Comparison of ENCODE assay signal across 14 cellular contexts in the genomic region with DNA sequence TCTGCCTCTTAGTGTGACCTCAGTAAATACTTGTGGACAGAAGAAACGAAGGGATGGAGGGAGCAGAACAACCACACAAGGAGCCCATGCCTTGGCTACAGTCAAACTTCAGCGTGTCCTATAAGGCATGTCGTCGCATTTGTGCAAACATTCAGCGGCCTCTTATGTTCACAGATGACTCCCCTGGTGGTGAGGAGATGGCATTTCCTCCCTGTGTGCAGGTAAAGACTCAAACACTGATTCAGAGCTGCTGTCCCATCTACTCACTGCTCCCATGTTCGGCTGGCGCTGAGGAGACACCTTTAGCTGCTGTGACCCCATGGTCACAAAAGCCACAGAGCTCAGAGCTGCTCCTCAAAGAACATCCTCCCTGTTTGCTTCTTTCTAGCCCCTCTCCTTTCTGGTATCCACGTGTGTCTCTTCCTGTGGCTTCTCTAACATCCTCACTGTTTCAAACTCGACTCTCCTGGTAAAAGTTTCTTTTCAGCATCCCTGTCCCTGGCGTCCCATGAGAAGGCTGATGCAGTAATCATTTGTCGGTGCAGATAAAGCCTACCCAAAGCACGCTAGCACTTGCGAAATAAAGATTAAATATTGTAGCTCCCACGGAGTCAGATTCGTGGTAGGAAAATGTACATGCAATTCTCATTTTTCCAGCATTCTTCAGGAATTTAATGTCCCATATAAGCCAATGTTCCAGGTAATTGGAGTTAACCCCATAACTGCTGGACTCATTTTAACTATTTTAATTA.
A peak's percentile ranks its signal among the peaks of the same experiment; 100 is the strongest.
DNase-seq lines count a peak whose midpoint lies in the region; ATAC-seq and TF ChIP-seq lines count a peak whose summit lies in the region.
"Had no signal": no experiment of that assay in that cellular context is flagged by ENCODE, and none has a peak within 500 bp of the region (broad histone marks: within the 10 kb centered on the region; RNA-seq: fewer than 3 reads in every experiment).

No MANE protein-coding gene starts in this region.

- H3K9ac ChIP-seq in Karpas-422 (ENCODE audit: low read length): no peak overlapping the region

- H3K4me2 ChIP-seq in Karpas-422 (ENCODE audit: low read depth, low read length, poor library complexity, severe bottlenecking): no peak overlapping the region

- H3K4me3 Mint-ChIP-seq in activated T-helper 2 cell treated with anti-CD3 and anti-CD28 coated beads, Interferon-gamma antibody, Interleukin-2, Interleukin-4, amounts not matched to agents 10 μg/mL and 5 μg/mL and 100 μg/mL, durations not matched to agents 14 hours and 24 hours and 36 hours (ENCODE audit: low read depth): no peak overlapping the region
- no peak overlapping the region for H3K4me3 Mint-ChIP-seq in natural killer cell
- H3K4me3 Mint-ChIP-seq: activated CD8-positive, alpha-beta T cell treated with anti-CD3 and anti-CD28 coated beads for 36 hours; CD8-positive, alpha-beta T cell; IgD-negative memory B cell; T-helper 2 cell treated with Interferon-gamma antibody and Interleukin-4, amounts not matched to agents 5 μg/mL and 100 μg/mL, for 36 hours had no signal

- TF ChIP-seq CTCF in brain microvascular endothelial cell (IDR thresholded peaks at IDR 0.05; ENCODE audit: low read depth, low read length, missing control alignments) (peak; percentile 45), natural killer cell (IDR thresholded peaks at IDR 0.05) (no peak)

- no peaks in the 10 kb centered on the region for H3K36me3 Mint-ChIP-seq in activated T-helper 2 cell treated with anti-CD3 and anti-CD28 coated beads, Interferon-gamma antibody, Interleukin-2, Interleukin-4, amounts not matched to agents 10 μg/mL and 5 μg/mL and 100 μg/mL, durations not matched to agents 14 hours and 24 hours and 36 hours (ENCODE audit: low read depth)
- H3K36me3 Mint-ChIP-seq in natural killer cell: no peaks in the 10 kb centered on the region
- H3K36me3 Mint-ChIP-seq: CD8-positive, alpha-beta T cell; IgD-negative memory B cell had no signal

- H3K27me3 ChIP-seq in Karpas-422 (ENCODE audit: low read length) (no peaks in the 10 kb centered on the region), brain microvascular endothelial cell (replicated peaks) (no peaks in the 10 kb centered on the region)

- H3K9me2 ChIP-seq in Karpas-422 (replicated peaks; ENCODE audit: insufficient read depth, low read length): 0 out of 2 replicates have a peak, but pooled peaks cover 5% of the 10 kb centered on the region

- in situ Hi-C loops in brain microvascular endothelial cell (cut with HindIII; ENCODE audit: low pct_ligation_motif_present, low sequenced_read_pairs): no loop called here

- no peaks in the 10 kb centered on the region for H3K79me2 ChIP-seq in Karpas-422 (ENCODE audit: low read length)

- H3K4me3 ChIP-seq in Karpas-422 (ENCODE audit: low read length) (no peak overlapping the region), brain microvascular endothelial cell (ENCODE audit: low read depth, low read length) (no peak overlapping the region)

- H2AFZ ChIP-seq in Karpas-422 (ENCODE audit: low read length): no peak overlapping the region

- no peak overlapping the region for H3K27ac Mint-ChIP-seq in activated T-helper 2 cell treated with anti-CD3 and anti-CD28 coated beads, Interferon-gamma antibody, Interleukin-2, Interleukin-4, amounts not matched to agents 10 μg/mL and 5 μg/mL and 100 μg/mL, durations not matched to agents 14 hours and 24 hours and 36 hours
- no peak overlapping the region for H3K27ac Mint-ChIP-seq in natural killer cell
- H3K27ac Mint-ChIP-seq: activated CD8-positive, alpha-beta T cell treated with anti-CD3 and anti-CD28 coated beads for 36 hours; CD8-positive, alpha-beta T cell; IgD-negative memory B cell; T-helper 2 cell treated with Interferon-gamma antibody and Interleukin-4, amounts not matched to agents 5 μg/mL and 100 μg/mL, for 36 hours had no signal

- ATAC-seq in left lobe of liver (peak; percentile 80), GM21515 (IDR thresholded peaks at IDR 0.05; ENCODE audit: unreplicated experiment) (no peak), natural killer cell (no peak)
- ATAC-seq: activated CD8-positive, alpha-beta T cell treated with anti-CD3 and anti-CD28 coated beads for 36 hours; CD8-positive, alpha-beta T cell had no signal

- H3K9me3 ChIP-seq in Karpas-422 (ENCODE audit: low read length): no peaks in the 10 kb centered on the region

- no peaks in the 10 kb centered on the region for H3K4me1 ChIP-seq in Karpas-422 (ENCODE audit: low read length)

- no peaks in the 10 kb centered on the region for H3K4me1 Mint-ChIP-seq in activated T-helper 2 cell treated with anti-CD3 and anti-CD28 coated beads, Interferon-gamma antibody, Interleukin-2, Interleukin-4, amounts not matched to agents 10 μg/mL and 5 μg/mL and 100 μg/mL, durations not matched to agents 14 hours and 24 hours and 36 hours (ENCODE audit: low read depth)
- no peaks in the 10 kb centered on the region for H3K4me1 Mint-ChIP-seq in natural killer cell

- H3K9me3 Mint-ChIP-seq in activated T-helper 2 cell treated with anti-CD3 and anti-CD28 coated beads, Interferon-gamma antibody, Interleukin-2, Interleukin-4, amounts not matched to agents 10 μg/mL and 5 μg/mL and 100 μg/mL, durations not matched to agents 14 hours and 24 hours and 36 hours: no peaks in the 10 kb centered on the region
- H3K9me3 Mint-ChIP-seq in natural killer cell: no peaks in the 10 kb centered on the region
- H3K9me3 Mint-ChIP-seq: activated CD8-positive, alpha-beta T cell treated with anti-CD3 and anti-CD28 coated beads for 36 hours had no signal

- H3K36me3 ChIP-seq in Karpas-422 (ENCODE audit: insufficient read depth, low read length) (no peaks in the 10 kb centered on the region), brain microvascular endothelial cell (replicated peaks) (no peaks in the 10 kb centered on the region)

- DNase-seq in ELF-1 (ENCODE audit: low read depth, low spot score) (peak; percentile 17), Karpas-422 (peak; percentile 61), brain microvascular endothelial cell (no peak), left lobe of liver (ENCODE audit: low spot score) (no peak), posterior vena cava (ENCODE audit: low spot score) (no peak), natural killer cell (no peak)
- DNase-seq in activated T-helper 2 cell treated with anti-CD3 and anti-CD28 coated beads, Interferon-gamma antibody, Interleukin-2, Interleukin-4, amounts not matched to agents 10 μg/mL and 5 μg/mL and 100 μg/mL, durations not matched to agents 14 hours and 24 hours and 36 hours (ENCODE audit: low spot score): no peak
- DNase-seq: activated CD8-positive, alpha-beta T cell treated with anti-CD3 and anti-CD28 coated beads for 36 hours; activated gamma-delta T cell treated with Interleukin-2 at 50 U/mL for 16 hours; CD8-positive, alpha-beta T cell; NCI-H2029 had no signal

- no peak overlapping the region for H3K27ac ChIP-seq in Karpas-422 (ENCODE audit: low read length)
- H3K27ac ChIP-seq in brain microvascular endothelial cell: no peak overlapping the region

- H3K27me3 Mint-ChIP-seq in activated T-helper 2 cell treated with anti-CD3 and anti-CD28 coated beads, Interferon-gamma antibody, Interleukin-2, Interleukin-4, amounts not matched to agents 10 μg/mL and 5 μg/mL and 100 μg/mL, durations not matched to agents 14 hours and 24 hours and 36 hours (ENCODE audit: low read depth): no peaks in the 10 kb centered on the region
- H3K27me3 Mint-ChIP-seq in natural killer cell (ENCODE audit: low read depth in 2 of 2): peaks cover 3 to 14% of the 10 kb centered on the region in 2 donors
- H3K27me3 Mint-ChIP-seq: activated CD8-positive, alpha-beta T cell treated with anti-CD3 and anti-CD28 coated beads for 36 hours had no signal

- intact Hi-C loops in posterior vena cava (cut with DNase I) (no loop called here), natural killer cell (cut with micrococcal nuclease) (no loop called here)
- intact Hi-C loops in activated T-helper 2 cell treated with anti-CD3 and anti-CD28 coated beads, Interferon-gamma antibody, Interleukin-2, Interleukin-4, amounts not matched to agents 10 μg/mL and 5 μg/mL and 100 μg/mL, durations not matched to agents 14 hours and 24 hours and 36 hours (cut with micrococcal nuclease): no loop called here

- no peaks in the 10 kb centered on the region for H4K20me1 ChIP-seq in Karpas-422 (ENCODE audit: insufficient read depth, low read depth, low read length)

Comparison
In these comparisons a context has a peak if more than half of its experiments do, and no peak if none do; other contexts are left out.
1. DNase-seq: peak in ELF-1 (single experiment) and Karpas-422 (single experiment); none in brain microvascular endothelial cell (single experiment), left lobe of liver (single experiment), posterior vena cava (single experiment), activated T-helper 2 cell treated with anti-CD3 and anti-CD28 coated beads, Interferon-gamma antibody, Interleukin-2, Interleukin-4, amounts not matched to agents 10 μg/mL and 5 μg/mL and 100 μg/mL, durations not matched to agents 14 hours and 24 hours and 36 hours (single experiment) and natural killer cell (single experiment).